Comparison of ENCODE assay signal across 1 cellular context in genomic region chr18:57251747-57252146, GRCh38.
TF ChIP-seq lines count a peak whose summit lies in the region.

No MANE protein-coding gene starts in this region.

TF ChIP-seq in HepG2, 621 proteins besides CTCF, POLR2A, EP300 and RAD21 (continued from another document):
- TF ChIP-seq ZNF784 (CRISPR knock-in tag; IDR thresholded peaks at IDR 0.05; ENCODE audit: borderline replicate concordance): no peak
- no peak for TF ChIP-seq ZBTB7B (CRISPR knock-in tag; IDR thresholded peaks at IDR 0.05)
- TF ChIP-seq ZNF432 (CRISPR knock-in tag; IDR thresholded peaks at IDR 0.05; ENCODE audit: borderline replicate concordance): no peak
